1 cellular context compared by ENCODE assay signal in genomic region chr21:29961291-29962027, GRCh38.
TF ChIP-seq lines count a peak whose summit lies in the region.

No MANE protein-coding gene starts in this region.

TF ChIP-seq in K562, 482 proteins besides CTCF, POLR2A, EP300 and RAD21 (continued from another document):
- TF ChIP-seq, protein P1, sequence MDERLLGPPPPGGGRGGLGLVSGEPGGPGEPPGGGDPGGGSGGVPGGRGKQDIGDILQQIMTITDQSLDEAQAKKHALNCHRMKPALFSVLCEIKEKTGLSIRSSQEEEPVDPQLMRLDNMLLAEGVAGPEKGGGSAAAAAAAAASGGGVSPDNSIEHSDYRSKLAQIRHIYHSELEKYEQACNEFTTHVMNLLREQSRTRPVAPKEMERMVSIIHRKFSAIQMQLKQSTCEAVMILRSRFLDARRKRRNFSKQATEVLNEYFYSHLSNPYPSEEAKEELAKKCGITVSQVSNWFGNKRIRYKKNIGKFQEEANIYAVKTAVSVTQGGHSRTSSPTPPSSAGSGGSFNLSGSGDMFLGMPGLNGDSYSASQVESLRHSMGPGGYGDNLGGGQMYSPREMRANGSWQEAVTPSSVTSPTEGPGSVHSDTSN (CRISPR knock-in tag; IDR thresholded peaks at IDR 0.05; ENCODE audit: low read depth): no peak
- TF ChIP-seq, protein P1 (tag; conservative IDR thresholded peaks at IDR 0.05; ENCODE audit: low read depth): no peak
- peak; percentile 48 for TF ChIP-seq USF2 (CRISPR knock-in tag; IDR thresholded peaks at IDR 0.05)
